8 cellular contexts compared by ENCODE assay signal in genomic region chr16:67968440-67969285, GRCh38. TPM values are rescaled to one million over a fixed set of nuclear protein-coding genes. Genes with fewer than 3 reads are reported as not detected.
DNase-seq lines count a peak whose midpoint lies in the region; ATAC-seq, FAIRE-seq and TF ChIP-seq lines count a peak whose summit lies in the region.

SLC12A4 (minus strand) TSS chr16:67968637; CDS start chr16:67968553, 84 bp downstream.

- TF ChIP-seq POLR2A in GM12892 (IDR thresholded peaks at IDR 0.05; ENCODE audit: low read depth, low read length): peak; percentile 68; the same call in 1 of the 2 replicates

- peak; percentile 91 for FAIRE-seq in GM12892 (lab: Jason Lieb, UNC)

- peak; percentile 97 for DNase-seq in GM12892 (ENCODE audit: insufficient read length)
- peak; percentile 22 for DNase-seq in NCI-H1694 treated with DMSO at 0.1 percent for 48 hours (lab: John Stamatoyannopoulos, UW)
- peak; percentile 82 to 84 for DNase-seq in activated CD4-positive, alpha-beta T cell treated with anti-CD3 and anti-CD28 coated beads for 24 hours (ENCODE audit: low read depth in 2 of 2)
- DNase-seq in cerebellum (ENCODE audit: low spot score): peak; percentile 47
- peak; percentile 73 for DNase-seq in kidney glomerular epithelial cell (lab: John Stamatoyannopoulos, UW)
- peak; percentile 47 to 80 for DNase-seq in stimulated activated CD4-positive, alpha-beta T cell treated with anti-CD3 and anti-CD28 coated beads, Interleukin-1b, Interleukin-23, amount 100 ng/mL, for 1 hour (ENCODE audit: low read depth in 2 of 2)
- DNase-seq in NCI-H187 (lab: John Stamatoyannopoulos, UW): no peak

- ATAC-seq in HG02610 (IDR thresholded peaks at IDR 0.05; ENCODE audit: unreplicated experiment): peak; percentile 79

RNA-seq across cellular contexts. Expression of gene SLC12A4, which starts in this region (rescaled TPM):
- 22.4 TPM for polyA plus RNA-seq in GM12892 (2012; ENCODE audit: missing spikeins)
- total RNA-seq in cerebellum: 44.6 TPM

Comparison
In these comparisons a context has a peak if more than half of its experiments do, and no peak if none do; other contexts are left out.
1. DNase-seq: peak in GM12892 (single experiment), NCI-H1694 treated with DMSO at 0.1 percent for 48 hours (single experiment), activated CD4-positive, alpha-beta T cell treated with anti-CD3 and anti-CD28 coated beads for 24 hours (2 of 2), cerebellum (single experiment), kidney glomerular epithelial cell (single experiment) and stimulated activated CD4-positive, alpha-beta T cell treated with anti-CD3 and anti-CD28 coated beads, Interleukin-1b, Interleukin-23, amount 100 ng/mL, for 1 hour (2 of 2); none in NCI-H187 (0 of 2).